ENCODE assay signal across 14 cellular contexts in genomic region chr16:9885457-9885856, GRCh38.
"Had no signal": no experiment of that assay in that cellular context is flagged by ENCODE, and none has a peak within 500 bp of the region (broad histone marks: within the 10 kb centered on the region; RNA-seq: fewer than 3 reads in every experiment).

No MANE protein-coding gene starts in this region.

- H3K36me3 ChIP-seq: breast epithelium, pancreas had no signal

- ATAC-seq: activated CD8-positive, alpha-beta memory T cell treated with anti-CD3 and anti-CD28 coated beads, Interleukin-2, amount 10 ng/mL, durations not matched to agents 7 days and 5 days; activated T-cell treated with anti-CD3 and anti-CD28 coated beads, Interleukin-2, amount 50 U/mL, for 4 hours; left cardiac atrium; natural killer cell treated with Interleukin-12 subunit alpha and Interleukin-12 subunit beta and Interleukin-15 and Interleukin-18, amount 100 ng/mL, for 72 hours; pancreas had no signal

- DNase-seq: activated CD4-positive, alpha-beta T cell treated with anti-CD3 and anti-CD28 coated beads, Interleukin-2, amount 50 U/mL, for 48 hours; activated CD4-positive, CD25-positive, alpha-beta regulatory T cell treated with anti-CD3 and anti-CD28 coated beads, Interleukin-2, amount 50 U/mL, for 72 hours; activated CD8-positive, alpha-beta memory T cell treated with anti-CD3 and anti-CD28 coated beads, Interleukin-2, amount 10 ng/mL, durations not matched to agents 7 days and 5 days; activated effector memory CD4-positive, alpha-beta T cell treated with anti-CD3 and anti-CD28 coated beads, Interleukin-2, amount 50 U/mL, for 16 hours; activated T-cell treated with anti-CD3 and anti-CD28 coated beads, Interleukin-2, amount 50 U/mL, for 4 hours; effector CD8-positive, alpha-beta T cell; left cardiac atrium; pancreas; SHP77; T-helper 2 cell had no signal

- H3K27me3 ChIP-seq: breast epithelium, pancreas had no signal

- H3K9me3 ChIP-seq: breast epithelium, pancreas had no signal

- H3K27ac ChIP-seq: breast epithelium, pancreas, skin epidermis had no signal

- H3K4me3 ChIP-seq: breast epithelium, lung, pancreas, skin epidermis had no signal

- H3K4me1 ChIP-seq: breast epithelium, pancreas had no signal
